1 cellular context compared by ENCODE assay signal in genomic region chr7:87575521-87575920, GRCh38.
TF ChIP-seq lines count a peak whose summit lies in the region.

No MANE protein-coding gene starts in this region.

TF ChIP-seq in H1, 55 proteins besides CTCF, POLR2A, EP300 and RAD21:
- TF ChIP-seq HDAC2 (IDR thresholded peaks at IDR 0.05; ENCODE audit: borderline replicate concordance in 1 of 2, low read depth in 2 of 2, low read length in 2 of 2) (no peak), GABPA (IDR thresholded peaks at IDR 0.05; ENCODE audit: borderline replicate concordance, insufficient read depth, low read length) (no peak), GTF2F1 (IDR thresholded peaks at IDR 0.05; ENCODE audit: borderline replicate concordance, low read depth, low read length) (no peak), RFX5 (IDR thresholded peaks at IDR 0.05; ENCODE audit: borderline replicate concordance, low read depth, low read length) (no peak), TAF1 (IDR thresholded peaks at IDR 0.05; ENCODE audit: low read depth, low read length) (no peak), SP1 (IDR thresholded peaks at IDR 0.05; ENCODE audit: low read depth, low read length) (no peak), TEAD4 (IDR thresholded peaks at IDR 0.05; ENCODE audit: low read depth, low read length) (no peak), POU5F1 (IDR thresholded peaks at IDR 0.05; ENCODE audit: low read depth, low read length) (no peak), JUND (IDR thresholded peaks at IDR 0.05; ENCODE audit: low read length) (no peak), BCL11A (IDR thresholded peaks at IDR 0.05; ENCODE audit: low read depth in 2 of 2, low read length in 2 of 2) (no peak), CEBPB (IDR thresholded peaks at IDR 0.05; ENCODE audit: low read depth, low read length) (no peak), TBP (IDR thresholded peaks at IDR 0.05; ENCODE audit: low read depth, low read length) (no peak), KDM5A (IDR thresholded peaks at IDR 0.05; ENCODE audit: low read length) (no peak), YY1 (IDR thresholded peaks at IDR 0.05; ENCODE audit: low read depth, low read length) (no peak), NANOG (IDR thresholded peaks at IDR 0.05; ENCODE audit: insufficient read depth, low read depth, low read length, poor library complexity, severe bottlenecking) (no peak), EZH2 (IDR thresholded peaks at IDR 0.05; ENCODE audit: low read depth, low read length, severe bottlenecking) (no peak), CHD7 (IDR thresholded peaks at IDR 0.05; ENCODE audit: insufficient replicate concordance, low read length) (no peak)
TF ChIP-seq in H1: peak in this region for 0.
